Comparison of ENCODE assay signal across 8 cellular contexts in the genomic region with DNA sequence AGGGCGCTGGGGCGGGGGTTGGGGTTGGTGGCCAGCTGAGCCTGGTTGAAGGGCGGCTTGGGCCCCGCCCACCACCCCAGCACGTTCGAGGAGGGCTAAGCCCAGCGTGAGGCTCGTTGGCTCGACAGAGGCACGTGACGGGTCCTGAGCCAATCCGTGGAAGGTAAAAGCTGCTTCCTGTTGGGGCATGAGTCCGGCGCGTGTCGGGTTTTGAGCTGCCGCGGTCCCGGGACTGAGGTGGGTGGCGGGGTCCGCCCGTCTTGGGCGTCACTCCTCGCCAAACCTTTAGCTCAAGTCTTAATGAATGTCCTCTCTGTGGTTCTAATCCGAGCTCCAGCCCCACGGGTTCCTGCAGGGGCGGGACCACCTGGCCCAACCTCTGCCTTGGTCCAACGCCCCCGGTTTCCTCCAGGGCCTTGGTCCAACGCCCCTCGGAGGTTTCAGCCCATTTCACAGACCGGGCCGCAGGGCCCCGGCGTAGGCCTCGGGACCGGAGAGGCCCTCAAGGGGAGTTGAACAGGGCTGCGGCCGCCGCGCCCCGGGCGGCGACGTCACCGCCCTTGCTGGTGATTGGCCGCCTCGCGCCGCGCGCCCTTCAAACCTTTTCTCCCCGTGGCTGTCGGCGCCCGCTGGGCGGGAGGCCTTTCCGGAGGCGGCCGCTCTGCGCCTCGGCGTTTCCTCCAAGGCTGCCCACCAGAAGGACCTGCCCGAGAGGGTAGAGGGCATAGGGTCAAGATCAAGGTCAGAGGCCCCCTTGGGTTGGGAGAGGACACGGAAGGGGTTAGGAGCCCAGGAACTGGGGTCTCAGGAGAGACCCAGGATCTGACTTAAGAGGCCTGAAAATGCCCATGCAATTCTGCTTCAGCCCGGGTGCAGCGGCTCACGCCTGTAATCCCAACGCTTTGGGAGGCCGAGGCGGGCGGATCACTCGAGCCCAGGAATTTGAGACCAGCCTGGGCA. TPM values are rescaled to one million over a fixed set of nuclear protein-coding genes. Genes with fewer than 3 reads are reported as not detected.
DNase-seq lines count a peak whose midpoint lies in the region; ATAC-seq lines count a peak whose summit lies in the region.

Gene RCCD1 (plus strand): TSS at position 173 of the 960 bp plus-strand sequence. CDS start 1,851 bp downstream, outside the sequence.

- peak within 1 kb of the TSS; percentile 91 for H3K27ac ChIP-seq in ACC112 (ENCODE audit: low read depth, low read length)

- no peaks in the 10 kb centered on the region for H3K27me3 ChIP-seq in ACC112 (ENCODE audit: insufficient read depth, low read length)

- peaks cover 17% of the 10 kb centered on the region for H3K4me1 ChIP-seq in ACC112 (ENCODE audit: control insufficient read depth, insufficient read depth, low read length, unreplicated experiment)

- H3K79me2 ChIP-seq in ACC112 (ENCODE audit: control insufficient read depth, insufficient read depth, low read length, unreplicated experiment) = peaks cover 13% of the 10 kb centered on the region

- H2AFZ ChIP-seq in ACC112 (ENCODE audit: low read length, unreplicated experiment) = peak within 1 kb of the TSS; percentile 70

- H3K4me3 ChIP-seq in ACC112 (ENCODE audit: low read depth, low read length) = peak within 1 kb of the TSS; percentile 87

- DNase-seq in NCI-H510A (lab: John Stamatoyannopoulos, UW) = peak; percentile 88
- DNase-seq in activated CD4-positive, alpha-beta T cell treated with anti-CD3 and anti-CD28 coated beads for 48 hours = peak; percentile 95
- peak; percentile 51 for DNase-seq in cortex of kidney (lab: John Stamatoyannopoulos, UW)
- DNase-seq in left colon = peak; percentile 95 to 97
- peak; percentile 77 to 81 for DNase-seq in stimulated activated CD4-positive, alpha-beta T cell treated with anti-CD3 and anti-CD28 coated beads, Interleukin-1b, Interleukin-23, amount 100 ng/mL, for 4 hours (ENCODE audit: low read depth in 2 of 2)

- peaks cover 14% of the 10 kb centered on the region; the same call in 1 of the 2 replicates for H3K36me3 ChIP-seq in ACC112 (ENCODE audit: insufficient read depth, low read length)

- ATAC-seq in GM18907 (IDR thresholded peaks at IDR 0.05; ENCODE audit: unreplicated experiment) = peak; percentile 93
- ATAC-seq in HG03159 (IDR thresholded peaks at IDR 0.05; ENCODE audit: unreplicated experiment) = peak; percentile 90
- peak; percentile 86 for ATAC-seq in left colon

- intact Hi-C loops in left colon (cut with DNase I, micrococcal nuclease) = loop anchor here in 1 of 2 donors (10.0 kb wide), 1 partner anchor 310 kb away; no protein-coding TSS in a partner anchor

RNA-seq across cellular contexts. Expression of gene RCCD1, which starts in this region (rescaled TPM):
- 10 to 100 TPM; 15.3 to 17.1 TPM for total RNA-seq in left colon

Comparison
In these comparisons a context has a peak if more than half of its experiments do, and no peak if none do; other contexts are left out.
1. Peak in every context shown above with its lines: DNase-seq, ATAC-seq, H3K4me3 ChIP-seq and H3K27ac ChIP-seq.